34 cellular contexts compared by ENCODE assay signal in the genomic region with DNA sequence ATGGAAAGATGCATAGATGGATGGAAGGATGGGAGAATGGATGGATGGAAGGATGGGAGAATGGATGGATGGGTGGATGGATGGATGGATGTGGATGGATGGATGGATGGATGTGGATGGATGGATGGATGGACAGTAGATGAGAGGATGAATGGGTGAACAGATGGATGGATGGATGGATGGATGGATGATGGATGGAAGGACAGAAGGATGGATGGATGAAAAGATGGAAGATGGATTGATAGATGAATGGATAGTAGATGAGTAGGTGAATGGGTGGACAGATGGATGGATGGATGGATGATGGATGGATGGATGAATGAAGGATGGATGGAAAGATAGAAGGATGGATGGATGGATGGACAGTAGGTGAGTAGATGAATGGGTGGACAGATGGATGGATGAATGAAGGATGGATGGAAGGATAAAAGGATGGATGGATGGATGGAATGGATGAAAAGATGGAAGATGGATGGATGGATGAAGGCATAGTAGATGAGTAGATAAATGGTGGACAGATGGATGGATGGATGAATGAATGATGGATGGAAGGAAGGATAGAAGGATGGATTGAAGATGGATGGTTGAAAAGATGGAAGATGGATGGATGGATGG. TPM values are rescaled to one million over a fixed set of nuclear protein-coding genes. Genes with fewer than 3 reads are reported as not detected.
"Had no signal": no experiment of that assay in that cellular context is flagged by ENCODE, and none has a peak within 500 bp of the region (broad histone marks: within the 10 kb centered on the region; RNA-seq: fewer than 3 reads in every experiment).

No MANE protein-coding gene starts in this region.

- H2AFZ ChIP-seq: neural progenitor cell, parathyroid adenoma had no signal

- H3K9me3 ChIP-seq: ovary, psoas muscle, thoracic aorta, thyroid gland, upper lobe of left lung, vagina had no signal

- H3K79me2 ChIP-seq: parathyroid adenoma had no signal

- H3K4me3 ChIP-seq: neural progenitor cell, ovary, psoas muscle, skin epidermis, smooth muscle cell, spleen, stomach, thoracic aorta, thyroid gland, tibial nerve, upper lobe of left lung, vagina had no signal

- H3K9ac ChIP-seq: neural progenitor cell, parathyroid adenoma had no signal

- ATAC-seq: natural killer cell; psoas muscle; right cardiac atrium; sciatic nerve; stimulated activated naive B cell treated with anti-CD40 and anti-IgM and Interleukin-4, amounts not matched to agents 10 μg/mL and 1 μg/mL and 100 μg/mL, for 72 hours had no signal

- H3K4me1 ChIP-seq: parathyroid adenoma, psoas muscle, spleen, stomach, thyroid gland, tibial nerve, upper lobe of left lung, vagina had no signal

- H3K27ac ChIP-seq: neural progenitor cell, ovary, parathyroid adenoma, psoas muscle, skin epidermis, spleen, stomach, thoracic aorta, thyroid gland, tibial nerve, upper lobe of left lung, vagina had no signal

- DNase-seq: natural killer cell; occipital lobe; ovary; posterior cingulate gyrus; psoas muscle; right cardiac atrium; spleen; stimulated activated CD4-positive, alpha-beta T cell treated with anti-CD3 and anti-CD28 coated beads, Interleukin-12 subunit alpha, Interleukin-12 subunit beta, amount 100 ng/mL, for 4 hours; stimulated activated CD4-positive, alpha-beta T cell treated with anti-CD3 and anti-CD28 coated beads, Interleukin-1b, Interleukin-23, amount 100 ng/mL, for 48 hours; stimulated activated CD4-positive, alpha-beta T cell treated with anti-CD3 and anti-CD28 coated beads, Interleukin-4, amount 100 ng/mL, for 1 hour; stimulated activated CD4-positive, alpha-beta T cell treated with anti-CD3 and anti-CD28 coated beads, Interleukin-4, amount 100 ng/mL, for 4 hours; stimulated activated CD8-positive, alpha-beta memory T cell treated with anti-CD3 and anti-CD28 coated beads, Interleukin-4, amount 100 ng/mL, for 48 hours; stimulated activated naive B cell treated with anti-CD40 and anti-IgM and Interleukin-4, amounts not matched to agents 10 μg/mL and 1 μg/mL and 100 μg/mL, for 72 hours; stimulated activated naive CD4-positive, alpha-beta T cell treated with Interleukin-2 at 50 U/mL for 16 hours; stomach; thyroid gland; trophoblast cell; upper lobe of left lung had no signal

- H3K27me3 ChIP-seq: neural progenitor cell, ovary, thyroid gland, tibial nerve, upper lobe of left lung, vagina had no signal

- FAIRE-seq: urothelium cell line had no signal

- H3K36me3 ChIP-seq: neural progenitor cell, ovary, spleen, stomach, thoracic aorta, thyroid gland, tibial nerve, upper lobe of left lung, vagina had no signal

- H3K4me2 ChIP-seq: neural progenitor cell, smooth muscle cell had no signal

RNA-seq across cellular contexts. Expression of a gene that starts 15.5 kb away (rescaled TPM):
- total RNA-seq: natural killer cell, occipital lobe, osteoblast, ovary, progenitor cell of endocrine pancreas, psoas muscle, renal cortical epithelial cell, right cardiac atrium, sciatic nerve, smooth muscle cell, spleen, stomach, subcutaneous adipose tissue, temporal lobe, thoracic aorta, thyroid gland, tibial nerve, upper lobe of left lung, ureter, vagina had no signal
- polyA plus RNA-seq: ovary, psoas muscle, right cardiac atrium, smooth muscle cell, spleen, stomach had no signal

RNA-seq across cellular contexts. Expression of a gene that starts 28.6 kb away (rescaled TPM):
- total RNA-seq: natural killer cell, occipital lobe, osteoblast, ovary, progenitor cell of endocrine pancreas, psoas muscle, renal cortical epithelial cell, right cardiac atrium, smooth muscle cell, spleen, stomach, subcutaneous adipose tissue, temporal lobe, thoracic aorta, thyroid gland, upper lobe of left lung, ureter, vagina had no signal
- polyA plus RNA-seq: neural cell, ovary, psoas muscle, right cardiac atrium, smooth muscle cell, spleen, stomach had no signal
